1 cellular context compared by ENCODE assay signal in the genomic region with DNA sequence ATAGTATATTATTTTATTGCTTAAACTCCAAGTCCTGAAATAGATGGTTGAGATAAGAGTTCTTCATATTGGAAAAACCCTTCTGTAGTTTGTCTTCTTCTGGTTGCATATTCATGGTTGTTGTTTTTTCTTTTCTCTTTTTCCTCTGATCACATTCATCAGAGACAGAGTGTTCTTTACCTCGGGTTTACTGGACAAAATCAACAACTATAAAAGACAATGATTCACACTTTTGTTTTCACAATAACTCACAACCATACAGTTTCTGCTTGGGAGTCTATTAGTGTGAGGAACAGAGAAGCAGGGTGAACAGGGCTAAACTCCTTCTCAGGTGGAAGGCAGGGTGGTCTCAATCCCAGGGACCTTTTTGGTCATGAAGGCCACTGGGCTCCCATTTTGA.
TF ChIP-seq lines count a peak whose summit lies in the region.

No MANE protein-coding gene starts in this region.

TF ChIP-seq in GM23338, 12 proteins besides CTCF, POLR2A, EP300 and RAD21 (continued from another document):
- TF ChIP-seq, protein P1, sequence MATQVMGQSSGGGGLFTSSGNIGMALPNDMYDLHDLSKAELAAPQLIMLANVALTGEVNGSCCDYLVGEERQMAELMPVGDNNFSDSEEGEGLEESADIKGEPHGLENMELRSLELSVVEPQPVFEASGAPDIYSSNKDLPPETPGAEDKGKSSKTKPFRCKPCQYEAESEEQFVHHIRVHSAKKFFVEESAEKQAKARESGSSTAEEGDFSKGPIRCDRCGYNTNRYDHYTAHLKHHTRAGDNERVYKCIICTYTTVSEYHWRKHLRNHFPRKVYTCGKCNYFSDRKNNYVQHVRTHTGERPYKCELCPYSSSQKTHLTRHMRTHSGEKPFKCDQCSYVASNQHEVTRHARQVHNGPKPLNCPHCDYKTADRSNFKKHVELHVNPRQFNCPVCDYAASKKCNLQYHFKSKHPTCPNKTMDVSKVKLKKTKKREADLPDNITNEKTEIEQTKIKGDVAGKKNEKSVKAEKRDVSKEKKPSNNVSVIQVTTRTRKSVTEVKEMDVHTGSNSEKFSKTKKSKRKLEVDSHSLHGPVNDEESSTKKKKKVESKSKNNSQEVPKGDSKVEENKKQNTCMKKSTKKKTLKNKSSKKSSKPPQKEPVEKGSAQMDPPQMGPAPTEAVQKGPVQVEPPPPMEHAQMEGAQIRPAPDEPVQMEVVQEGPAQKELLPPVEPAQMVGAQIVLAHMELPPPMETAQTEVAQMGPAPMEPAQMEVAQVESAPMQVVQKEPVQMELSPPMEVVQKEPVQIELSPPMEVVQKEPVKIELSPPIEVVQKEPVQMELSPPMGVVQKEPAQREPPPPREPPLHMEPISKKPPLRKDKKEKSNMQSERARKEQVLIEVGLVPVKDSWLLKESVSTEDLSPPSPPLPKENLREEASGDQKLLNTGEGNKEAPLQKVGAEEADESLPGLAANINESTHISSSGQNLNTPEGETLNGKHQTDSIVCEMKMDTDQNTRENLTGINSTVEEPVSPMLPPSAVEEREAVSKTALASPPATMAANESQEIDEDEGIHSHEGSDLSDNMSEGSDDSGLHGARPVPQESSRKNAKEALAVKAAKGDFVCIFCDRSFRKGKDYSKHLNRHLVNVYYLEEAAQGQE (IDR thresholded peaks at IDR 0.05; ENCODE audit: unreplicated experiment) = no peak
- no peak for TF ChIP-seq CREB1 (CRISPR knock-in tag; IDR thresholded peaks at IDR 0.05; ENCODE audit: low read depth)
